ENCODE assay signal across 21 cellular contexts in the genomic region with DNA sequence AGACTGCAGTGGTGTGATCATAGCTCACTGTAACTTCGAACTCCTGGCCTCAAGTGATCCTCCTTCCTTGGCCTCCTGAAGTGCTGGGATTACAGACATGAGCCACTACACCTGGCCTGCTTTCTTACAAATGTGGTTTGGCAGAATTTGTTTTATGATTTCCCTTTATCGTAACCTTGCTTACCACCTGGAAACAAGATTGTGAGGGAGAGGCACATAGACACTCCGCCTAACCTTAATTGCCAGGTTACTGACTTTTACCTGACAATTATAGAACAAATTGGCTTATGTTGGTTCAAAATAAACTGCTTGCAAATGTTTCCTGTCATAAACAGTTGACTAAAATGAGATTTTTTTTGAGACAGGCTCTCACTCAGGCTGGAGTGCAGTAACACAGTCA. TPM values are rescaled to one million over a fixed set of nuclear protein-coding genes. Genes with fewer than 3 reads are reported as not detected.
DNase-seq lines count a peak whose midpoint lies in the region; FAIRE-seq and TF ChIP-seq lines count a peak whose summit lies in the region.
"Had no signal": no experiment of that assay in that cellular context is flagged by ENCODE, and none has a peak within 500 bp of the region (broad histone marks: within the 10 kb centered on the region; RNA-seq: fewer than 3 reads in every experiment).

No MANE protein-coding gene starts in this region.

- H4K8ac ChIP-seq in mesendoderm (ENCODE audit: low read depth, low read length) = no peak overlapping the region

- no peak overlapping the region for H3K23ac ChIP-seq in mesendoderm (ENCODE audit: low read length)

- FAIRE-seq in colon (lab: Jason Lieb, UNC) = peak; percentile 21
- FAIRE-seq: A549, D721Med, G401.6, GM12891, GM19239 had no signal

- peak overlapping the region; percentile 29 for H2BK120ac ChIP-seq in mesendoderm (ENCODE audit: low read depth, low read length)

- no peaks in the 10 kb centered on the region for H3K27me3 ChIP-seq in mesendoderm (ENCODE audit: insufficient read depth, low read length, poor library complexity)
- no peaks in the 10 kb centered on the region for H3K27me3 ChIP-seq in mucosa of rectum (ENCODE audit: control insufficient read depth in 2 of 2, insufficient read depth in 2 of 2, low read length in 2 of 2)
- H3K27me3 ChIP-seq in dorsolateral prefrontal cortex = no peaks in the 10 kb centered on the region
- H3K27me3 ChIP-seq: BLaER1 treated with 17β-estradiol and CSF1 and Interleukin-3, amounts not matched to agents 10 nM and 100 nM had no signal

- no peak for TF ChIP-seq CTCF in dorsolateral prefrontal cortex (IDR thresholded peaks at IDR 0.05 in 54 of 56, conservative IDR thresholded peaks at IDR 0.05 in 2 of 56; ENCODE audit: low read depth in 1 of 56, partially characterized antibody in 56 of 56)

- H3K4ac ChIP-seq in mesendoderm (ENCODE audit: low read depth, low read length) = no peak overlapping the region

- no peak overlapping the region for H3K18ac ChIP-seq in mesendoderm (ENCODE audit: low read length)

- no peak overlapping the region for H3K56ac ChIP-seq in mesendoderm (ENCODE audit: low read length)

- H3K4me1 ChIP-seq in mesendoderm (ENCODE audit: control insufficient read depth, low read depth, low read length) (no peaks in the 10 kb centered on the region), mucosa of rectum (ENCODE audit: control insufficient read depth in 2 of 2, insufficient read depth in 2 of 2, low read length in 2 of 2) (peaks cover 2 to 5% of the 10 kb centered on the region in 2 donors)
- H3K4me1 ChIP-seq: A549; BLaER1 treated with 17β-estradiol and CSF1 and Interleukin-3, amounts not matched to agents 10 nM and 100 nM; Caco-2 had no signal

- no peaks in the 10 kb centered on the region for H3K79me1 ChIP-seq in mesendoderm (ENCODE audit: low read length)

- H3K9me3 ChIP-seq in mucosa of rectum (ENCODE audit: control insufficient read depth in 2 of 2, low read length in 2 of 2) = no peaks in the 10 kb centered on the region
- H3K9me3 ChIP-seq: A549; BLaER1 treated with 17β-estradiol and CSF1 and Interleukin-3, amounts not matched to agents 10 nM and 100 nM; Caco-2 had no signal

- H3K9ac ChIP-seq in mesendoderm (ENCODE audit: low read length) = no peak overlapping the region
- no peak overlapping the region for H3K9ac ChIP-seq in mucosa of rectum (ENCODE audit: low read depth in 1 of 2, low read length in 2 of 2)
- H3K9ac ChIP-seq: BLaER1 treated with 17β-estradiol and CSF1 and Interleukin-3, amounts not matched to agents 10 nM and 100 nM had no signal

- H3K36me3 ChIP-seq in mesendoderm (ENCODE audit: control insufficient read depth, insufficient read depth, low read length) (no peaks in the 10 kb centered on the region), mucosa of rectum (ENCODE audit: control insufficient read depth in 2 of 2, insufficient read depth in 2 of 2, low read length in 2 of 2) (no peaks in the 10 kb centered on the region)
- H3K36me3 ChIP-seq: BLaER1 treated with 17β-estradiol and CSF1 and Interleukin-3, amounts not matched to agents 10 nM and 100 nM had no signal

- no peak overlapping the region for H2AK5ac ChIP-seq in mesendoderm (ENCODE audit: low read length)

- H2BK15ac ChIP-seq in mesendoderm (replicated peaks; ENCODE audit: low read depth) = no peak overlapping the region

- H3K4me3 ChIP-seq in mesendoderm (ENCODE audit: low read length) = no peak overlapping the region
- H3K4me3 ChIP-seq in mucosa of rectum (ENCODE audit: low read length in 2 of 2) = no peak overlapping the region
- H3K4me3 ChIP-seq in dorsolateral prefrontal cortex = no peak overlapping the region
- H3K4me3 ChIP-seq: A549; BLaER1 treated with 17β-estradiol and CSF1 and Interleukin-3, amounts not matched to agents 10 nM and 100 nM had no signal

- intact Hi-C loops in dorsolateral prefrontal cortex (cut with DNase I) = no loop called here

- no peak overlapping the region for H4K5ac ChIP-seq in mesendoderm (ENCODE audit: low read length)

- in situ Hi-C loops in KBM-7 (cut with MboI; ENCODE audit: low pct_unique_long_range_greater_than_20kb, low sequenced_read_pairs) = no loop called here

- WGBS in mesendoderm (ENCODE audit: extremely low coverage, insufficient coverage, low lambda C conversion rate) = no CpG with 5 or more reads among the region's 3 CpGs

- no peak overlapping the region for H3K4me2 ChIP-seq in mesendoderm (ENCODE audit: low read length)
- H3K4me2 ChIP-seq: A549; BLaER1 treated with 17β-estradiol and CSF1 and Interleukin-3, amounts not matched to agents 10 nM and 100 nM had no signal

- no peak overlapping the region for H3K27ac ChIP-seq in mesendoderm (ENCODE audit: low read depth, low read length)
- H3K27ac ChIP-seq in mucosa of rectum (ENCODE audit: low read depth in 2 of 2, low read length in 2 of 2) = peak overlapping the region; percentile 21 to 38
- no peak overlapping the region for H3K27ac ChIP-seq in dorsolateral prefrontal cortex
- H3K27ac ChIP-seq: 22Rv1; A549; BLaER1 treated with 17β-estradiol and CSF1 and Interleukin-3, amounts not matched to agents 10 nM and 100 nM; C4-2B had no signal

- DNase-seq in mesendoderm = no peak
- no peak for DNase-seq in dorsolateral prefrontal cortex
- no peak for DNase-seq in KBM-7
- DNase-seq in stimulated activated CD4-positive, alpha-beta T cell treated with anti-CD3 and anti-CD28 coated beads, Interleukin-15, amount 100 ng/mL, for 24 hours = no peak
- DNase-seq: AML-193; Caco-2; Calu3; CD4-positive, alpha-beta T cell; CD8-positive, alpha-beta T cell; DMS79 treated with DMSO at 0.1 percent for 48 hours; GF-D8 had no signal

- H3K79me2 ChIP-seq in mesendoderm (ENCODE audit: control insufficient read depth, insufficient read depth, low read length) = no peaks in the 10 kb centered on the region

- H2BK5ac ChIP-seq in mesendoderm (ENCODE audit: low read length) = no peak overlapping the region

RNA-seq across cellular contexts. Expression of gene HMGCR, which starts 26.8 kb away (rescaled TPM):
- 142 TPM for polyA plus RNA-seq in mesendoderm (2013, experiment 1 of 2)
- polyA plus RNA-seq in mesendoderm (2013, experiment 2 of 2) = 146 TPM
- 100 to 1,000 TPM in 23 of 120 experiments, 10 to 100 TPM in 97; 34.4 to 162 (median 84.8) TPM for total RNA-seq in dorsolateral prefrontal cortex

Comparison
In these comparisons a context has a peak if more than half of its experiments do, and no peak if none do; other contexts are left out.
1. H3K27ac ChIP-seq: peak in mucosa of rectum (2 of 2); none in mesendoderm (single experiment) and dorsolateral prefrontal cortex (0 of 59).